Comparison of ENCODE assay signal across 1 cellular context in the genomic region with DNA sequence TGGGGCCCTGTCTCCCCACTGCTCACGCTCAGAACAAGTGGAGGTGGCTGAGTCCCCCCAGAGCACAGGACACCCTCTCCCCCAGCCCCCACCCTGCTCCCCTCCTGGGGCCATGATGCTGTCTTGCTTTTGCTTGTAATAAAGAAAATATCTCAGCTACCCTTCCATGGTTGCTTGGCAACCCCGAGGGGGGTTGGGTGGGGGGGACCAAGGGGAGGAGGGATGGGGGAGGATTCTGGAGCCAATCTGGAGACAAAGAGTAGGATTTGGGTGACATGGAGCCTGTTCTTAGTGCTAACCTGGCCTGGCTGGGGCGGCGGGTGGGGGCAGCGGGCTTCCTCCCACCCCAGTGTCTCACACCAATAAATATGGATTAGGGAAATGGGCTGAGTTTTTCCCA.
TF ChIP-seq lines count a peak whose summit lies in the region.

No MANE protein-coding gene starts in this region.

TF ChIP-seq in K562, 482 proteins besides CTCF, POLR2A, EP300 and RAD21:
- TF ChIP-seq, protein P1, sequence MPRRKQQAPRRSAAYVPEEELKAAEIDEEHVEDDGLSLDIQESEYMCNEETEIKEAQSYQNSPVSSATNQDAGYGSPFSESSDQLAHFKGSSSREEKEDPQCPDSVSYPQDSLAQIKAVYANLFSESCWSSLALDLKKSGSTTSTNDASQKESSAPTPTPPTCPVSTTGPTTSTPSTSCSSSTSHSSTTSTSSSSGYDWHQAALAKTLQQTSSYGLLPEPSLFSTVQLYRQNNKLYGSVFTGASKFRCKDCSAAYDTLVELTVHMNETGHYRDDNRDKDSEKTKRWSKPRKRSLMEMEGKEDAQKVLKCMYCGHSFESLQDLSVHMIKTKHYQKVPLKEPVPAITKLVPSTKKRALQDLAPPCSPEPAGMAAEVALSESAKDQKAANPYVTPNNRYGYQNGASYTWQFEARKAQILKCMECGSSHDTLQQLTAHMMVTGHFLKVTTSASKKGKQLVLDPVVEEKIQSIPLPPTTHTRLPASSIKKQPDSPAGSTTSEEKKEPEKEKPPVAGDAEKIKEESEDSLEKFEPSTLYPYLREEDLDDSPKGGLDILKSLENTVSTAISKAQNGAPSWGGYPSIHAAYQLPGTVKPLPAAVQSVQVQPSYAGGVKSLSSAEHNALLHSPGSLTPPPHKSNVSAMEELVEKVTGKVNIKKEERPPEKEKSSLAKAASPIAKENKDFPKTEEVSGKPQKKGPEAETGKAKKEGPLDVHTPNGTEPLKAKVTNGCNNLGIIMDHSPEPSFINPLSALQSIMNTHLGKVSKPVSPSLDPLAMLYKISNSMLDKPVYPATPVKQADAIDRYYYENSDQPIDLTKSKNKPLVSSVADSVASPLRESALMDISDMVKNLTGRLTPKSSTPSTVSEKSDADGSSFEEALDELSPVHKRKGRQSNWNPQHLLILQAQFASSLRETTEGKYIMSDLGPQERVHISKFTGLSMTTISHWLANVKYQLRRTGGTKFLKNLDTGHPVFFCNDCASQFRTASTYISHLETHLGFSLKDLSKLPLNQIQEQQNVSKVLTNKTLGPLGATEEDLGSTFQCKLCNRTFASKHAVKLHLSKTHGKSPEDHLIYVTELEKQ (CRISPR knock-in tag; IDR thresholded peaks at IDR 0.05): no peak
- TF ChIP-seq, protein P2, sequence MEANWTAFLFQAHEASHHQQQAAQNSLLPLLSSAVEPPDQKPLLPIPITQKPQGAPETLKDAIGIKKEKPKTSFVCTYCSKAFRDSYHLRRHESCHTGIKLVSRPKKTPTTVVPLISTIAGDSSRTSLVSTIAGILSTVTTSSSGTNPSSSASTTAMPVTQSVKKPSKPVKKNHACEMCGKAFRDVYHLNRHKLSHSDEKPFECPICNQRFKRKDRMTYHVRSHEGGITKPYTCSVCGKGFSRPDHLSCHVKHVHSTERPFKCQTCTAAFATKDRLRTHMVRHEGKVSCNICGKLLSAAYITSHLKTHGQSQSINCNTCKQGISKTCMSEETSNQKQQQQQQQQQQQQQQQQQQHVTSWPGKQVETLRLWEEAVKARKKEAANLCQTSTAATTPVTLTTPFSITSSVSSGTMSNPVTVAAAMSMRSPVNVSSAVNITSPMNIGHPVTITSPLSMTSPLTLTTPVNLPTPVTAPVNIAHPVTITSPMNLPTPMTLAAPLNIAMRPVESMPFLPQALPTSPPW (CRISPR knock-in tag; IDR thresholded peaks at IDR 0.05): peak; percentile 55
- TF ChIP-seq, protein P3, sequence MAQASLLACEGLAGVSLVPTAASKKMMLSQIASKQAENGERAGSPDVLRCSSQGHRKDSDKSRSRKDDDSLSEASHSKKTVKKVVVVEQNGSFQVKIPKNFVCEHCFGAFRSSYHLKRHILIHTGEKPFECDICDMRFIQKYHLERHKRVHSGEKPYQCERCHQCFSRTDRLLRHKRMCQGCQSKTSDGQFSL (CRISPR knock-in tag; IDR thresholded peaks at IDR 0.05): no peak
- TF ChIP-seq, protein P3 (tag; IDR thresholded peaks at IDR 0.05): 0 out of 4 replicates have a peak, but pooled peaks of 1 of the 2 experiments have one; percentile 26
- no peak for TF ChIP-seq SAFB2 (IDR thresholded peaks at IDR 0.05; ENCODE audit: borderline replicate concordance, low read depth, low read length, severe bottlenecking)
